Comparison of ENCODE assay signal across 7 cellular contexts in the genomic region with DNA sequence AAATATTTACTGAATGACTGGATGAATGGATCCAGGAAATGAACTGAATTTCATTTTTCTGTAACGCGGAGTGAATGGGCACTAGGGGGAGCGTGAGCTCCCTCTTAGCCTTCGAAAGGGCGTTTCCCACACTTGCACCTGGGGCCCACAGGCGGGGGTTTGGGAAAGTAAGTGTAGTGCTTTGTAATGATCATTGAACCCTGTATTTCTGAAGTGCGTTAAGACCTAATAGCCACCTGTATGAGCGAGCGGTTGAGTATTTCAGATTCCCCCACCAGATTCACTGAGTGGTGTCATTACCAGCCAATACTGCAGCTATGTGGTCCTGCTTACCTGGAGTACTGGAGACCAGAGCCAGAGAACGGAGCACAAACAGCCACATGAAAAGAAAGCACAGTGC. TPM values are rescaled to one million over a fixed set of nuclear protein-coding genes. Genes with fewer than 3 reads are reported as not detected.
DNase-seq lines count a peak whose midpoint lies in the region; ATAC-seq and TF ChIP-seq lines count a peak whose summit lies in the region.

No MANE protein-coding gene starts in this region.

- H3K9me2 ChIP-seq in PC-3 (replicated peaks; ENCODE audit: low read length), result no peaks in the 10 kb centered on the region

- in situ Hi-C loops in astrocyte of the cerebellum (cut with HindIII; ENCODE audit: low sequenced_read_pairs), result no loop called here

- no peak overlapping the region for H3K4me2 ChIP-seq in PC-3 (ENCODE audit: low read length)

- DNase-seq in GM10248 (ENCODE audit: extremely low spot score) (peak; percentile 65), PC-3 (peak; percentile 68), astrocyte of the cerebellum (ENCODE audit: low read depth) (no peak), myocyte (ENCODE audit: low read depth) (peak; percentile 24), NCI-H226 (no peak)
- DNase-seq in NK-92 treated with Interleukin-12 subunit alpha and Interleukin-12 subunit beta, amount 100 ng/mL, for 24 hours (lab: John Stamatoyannopoulos, UW), result no peak

- H3K4me3 ChIP-seq in PC-3 (ENCODE audit: low read length) (no peak overlapping the region), astrocyte of the cerebellum (ENCODE audit: low read depth, low read length) (no peak overlapping the region)

- H3K9ac ChIP-seq in PC-3 (ENCODE audit: low read length), result no peak overlapping the region

- TF ChIP-seq CTCF in GM10248 (IDR thresholded peaks at IDR 0.05; ENCODE audit: control extremely low read depth, extremely low read depth, low read depth, missing control alignments) (peak; percentile 58), PC-3 (conservative IDR thresholded peaks at IDR 0.05; ENCODE audit: low read depth, low read length) (peak; percentile 71), astrocyte of the cerebellum (IDR thresholded peaks at IDR 0.05; ENCODE audit: low read depth, low read length, missing control alignments) (peak; percentile 68)

- peaks cover 15% of the 10 kb centered on the region for H3K4me1 ChIP-seq in PC-3 (ENCODE audit: insufficient read depth, low read length)

- H3K36me3 ChIP-seq in PC-3 (ENCODE audit: low read depth, low read length), result no peaks in the 10 kb centered on the region

- no peaks in the 10 kb centered on the region for H3K79me2 ChIP-seq in PC-3 (ENCODE audit: low read length)

- 0 out of 2 replicates have a peak overlapping the region, but pooled peaks have one; percentile 68 for H2AFZ ChIP-seq in PC-3 (ENCODE audit: low read length)

- POLR2A ChIA-PET in GM10248 (lab: Yijun Ruan, JAX) (no interaction called here), PC-3 (lab: Charles Lee; ENCODE audit: unreplicated experiment) (no interaction called here)

- H4K20me1 ChIP-seq in PC-3 (ENCODE audit: low read length), result no peaks in the 10 kb centered on the region

- no peaks in the 10 kb centered on the region for H3K9me3 ChIP-seq in PC-3 (ENCODE audit: low read length)

- intact Hi-C loops in PC-3 (cut with micrococcal nuclease), result loop anchor here (1.0 kb wide), 1 partner anchor 31 kb away; no protein-coding TSS in a partner anchor

- no TSS peak for BruUV-seq in PC-3 (replicated peaks; lab: Mats Ljungman, UMichigan)

- no peak overlapping the region for H3K27ac ChIP-seq in PC-3 (ENCODE audit: low read length)

- no peaks in the 10 kb centered on the region for H3F3A ChIP-seq in PC-3 (ENCODE audit: low read length, unreplicated experiment)

- no peaks in the 10 kb centered on the region for H3K27me3 ChIP-seq in PC-3 (ENCODE audit: low read length)

- CTCF ChIA-PET in GM10248 (lab: Yijun Ruan, JAX), result interaction anchor here (0.8 to 5.9 kb wide), 24 partner anchors 10 to 472 kb away, joined by 3 to 44 read pairs (median 5); a partner anchor contains a TSS
- CTCF ChIA-PET in PC-3 (lab: Charles Lee), result interaction anchor here (1.0 to 1.2 kb wide), 3 partner anchors 16 to 446 kb away, joined by 3 to 8 read pairs (median 7); a partner anchor contains a TSS

- peak; percentile 65 for ATAC-seq in HG03354 (IDR thresholded peaks at IDR 0.05; ENCODE audit: poor library complexity, severe bottlenecking, unreplicated experiment)
- ATAC-seq in PC-3, result peak; percentile 48

RNA-seq across cellular contexts. Expression of a gene that starts 10.5 kb away (rescaled TPM):
- total RNA-seq in PC-3 (2014; rRNA removed) (1.7 and 1.8 TPM in 2 replicates), myocyte (6.9 and 7.1 TPM in 2 replicates)
- polyA plus RNA-seq in myocyte (2012), result 2.0 TPM

RNA-seq across cellular contexts. Expression of a gene that starts 15.8 kb away (rescaled TPM):
- 35.0 and 50.5 TPM in 2 replicates for total RNA-seq in PC-3 (2014; rRNA removed)
- 57.3 and 84.8 TPM in 2 replicates for total RNA-seq in myocyte
- 238 TPM for polyA plus RNA-seq in myocyte (2012)

Comparison
In these comparisons a context has a peak if more than half of its experiments do, and no peak if none do; other contexts are left out.
1. DNase-seq: peak in GM10248 (single experiment), PC-3 (single experiment) and myocyte (single experiment); none in astrocyte of the cerebellum (single experiment), NK-92 treated with Interleukin-12 subunit alpha and Interleukin-12 subunit beta, amount 100 ng/mL, for 24 hours (single experiment) and NCI-H226 (single experiment).
2. Peak in every context shown above with its lines, with median percentiles within 50 percentile points of each other: CTCF ChIP-seq.